In genomic region chr19:9858766-9859165, GRCh38 we compare ENCODE assay signal across 1 cellular context.
TF ChIP-seq lines count a peak whose summit lies in the region.

No MANE protein-coding gene starts in this region.

TF ChIP-seq in K562, 482 proteins besides CTCF, POLR2A, EP300 and RAD21:
- TF ChIP-seq NCOA6 (IDR thresholded peaks at IDR 0.05), result no peak
- TF ChIP-seq MTA1 (IDR thresholded peaks at IDR 0.05; ENCODE audit: borderline replicate concordance), result peak; percentile 65; the same call in 1 of the 2 replicates
- TF ChIP-seq GABPB1 (CRISPR knock-in tag; IDR thresholded peaks at IDR 0.05), result no peak
- TF ChIP-seq CTBP1 (IDR thresholded peaks at IDR 0.05; ENCODE audit: borderline replicate concordance), result peak; percentile 49; the same call in 1 of the 2 replicates
- TF ChIP-seq CBFA2T2 (conservative IDR thresholded peaks at IDR 0.05), result peak; percentile 43
- TF ChIP-seq ZEB2 (IDR thresholded peaks at IDR 0.05), result peak; percentile 98
- TF ChIP-seq ZNF282 (CRISPR knock-in tag; IDR thresholded peaks at IDR 0.05), result no peak
- TF ChIP-seq THRAP3 (IDR thresholded peaks at IDR 0.05; ENCODE audit: borderline replicate concordance), result no peak
TF ChIP-seq in K562: peak in this region for 4.
